In genomic region chr15:92881838-92882696, GRCh38 we compare ENCODE assay signal across 7 cellular contexts. TPM values are rescaled to one million over a fixed set of nuclear protein-coding genes. Genes with fewer than 3 reads are reported as not detected.
DNase-seq lines count a peak whose midpoint lies in the region; ATAC-seq and TF ChIP-seq lines count a peak whose summit lies in the region.

No MANE protein-coding gene starts in this region.

- H3K36me3 ChIP-seq in hepatocyte (replicated peaks; ENCODE audit: insufficient read depth, low read depth) = no peaks in the 10 kb centered on the region

- peaks cover 45% of the 10 kb centered on the region for H3K79me2 ChIP-seq in hepatocyte

- DNase-seq in NCI-H2029 treated with DMSO at 0.1 percent for 48 hours (lab: John Stamatoyannopoulos, UW) (peak; percentile 86), T1000 (lab: John Stamatoyannopoulos, UW) (peak; percentile 97), astrocyte of the hippocampus (ENCODE audit: low read depth, low spot score) (peak; percentile 100), hepatocyte (ENCODE audit: low spot score) (peak; percentile 98), renal cortical epithelial cell (ENCODE audit: low read depth) (peak; percentile 99)

- peak; percentile 94 for ATAC-seq in GM18511 (IDR thresholded peaks at IDR 0.05; ENCODE audit: unreplicated experiment)
- peak; percentile 93 for ATAC-seq in HG03025 (IDR thresholded peaks at IDR 0.05; ENCODE audit: low FRiP score, unreplicated experiment)

- no peaks in the 10 kb centered on the region for H3K9me3 ChIP-seq in hepatocyte (ENCODE audit: low read depth)

- WGBS in hepatocyte (ENCODE audit: low lambda C conversion rate, missing lambda C conversion rate) = 11% methylated on average over 38 of the region's 41 CpGs

- H3K4me3 ChIP-seq in hepatocyte = no peak overlapping the region

- no peaks in the 10 kb centered on the region for H3K27me3 ChIP-seq in hepatocyte

- H3K9me2 ChIP-seq in hepatocyte (replicated peaks; ENCODE audit: insufficient read depth) = no peaks in the 10 kb centered on the region

- TF ChIP-seq CTCF in hepatocyte (IDR thresholded peaks at IDR 0.05; ENCODE audit: poor library complexity) = no peak

- peak overlapping the region; percentile 91 for H3K27ac ChIP-seq in hepatocyte

- peaks cover 29% of the 10 kb centered on the region for H3K4me1 ChIP-seq in hepatocyte (ENCODE audit: insufficient read depth)

- peak overlapping the region; percentile 73 for H3K4me2 ChIP-seq in hepatocyte

- H4K20me1 ChIP-seq in hepatocyte (ENCODE audit: insufficient read depth, poor library complexity, severe bottlenecking) = peaks cover 28% of the 10 kb centered on the region

- H2AFZ ChIP-seq in hepatocyte = no peak overlapping the region

RNA-seq across cellular contexts. Expression of gene CHD2, which starts 18.1 kb away (rescaled TPM):
- total RNA-seq in hepatocyte (101 and 133 TPM in 2 replicates), renal cortical epithelial cell (35.4 and 92.3 TPM in 2 replicates)
- 49.3 and 68.3 TPM in 2 replicates for polyA plus RNA-seq in hepatocyte
